In the genomic region with DNA sequence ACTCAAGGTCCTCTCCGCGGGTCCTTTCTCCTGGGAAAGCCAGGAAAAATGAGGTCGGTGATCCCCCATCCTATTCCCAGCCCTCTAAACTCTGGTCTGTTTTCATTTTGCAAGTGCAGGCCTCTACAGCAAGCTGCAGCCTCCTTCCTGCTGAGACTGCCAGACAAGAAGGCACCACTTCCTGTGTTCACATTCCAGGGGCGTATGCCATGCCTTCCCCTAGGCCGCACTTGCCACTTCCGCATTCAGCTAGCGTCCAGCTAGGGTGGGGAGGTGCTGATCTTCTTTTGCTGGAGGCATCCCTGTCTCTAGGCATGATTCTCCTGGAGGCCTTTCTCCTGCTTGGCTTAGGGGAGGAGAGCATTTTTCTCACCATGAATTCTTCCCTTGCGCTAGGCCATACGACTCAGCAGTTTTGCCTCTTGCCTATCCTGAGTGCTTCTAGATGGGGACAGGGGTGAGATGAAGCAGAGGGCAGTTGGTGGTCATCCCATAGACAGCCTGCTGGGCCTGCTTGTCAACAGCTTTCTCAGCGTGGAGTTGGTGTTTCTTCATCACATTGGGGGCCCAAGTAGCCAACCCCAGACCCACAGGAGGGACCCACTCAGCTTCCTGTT, we compare ENCODE assay signal across 11 cellular contexts.
DNase-seq lines count a peak whose midpoint lies in the region; ATAC-seq and TF ChIP-seq lines count a peak whose summit lies in the region.
"Had no signal": no experiment of that assay in that cellular context is flagged by ENCODE, and none has a peak within 500 bp of the region (broad histone marks: within the 10 kb centered on the region; RNA-seq: fewer than 3 reads in every experiment).

No MANE protein-coding gene starts in this region.

- peak overlapping the region; percentile 92 for H3K27ac Mint-ChIP-seq in activated naive CD8-positive, alpha-beta T cell treated with anti-CD3 and anti-CD28 coated beads, Interleukin-2, amount 10 ng/mL, durations not matched to agents 7 days and 5 days

- H3K4me1 Mint-ChIP-seq in activated naive CD8-positive, alpha-beta T cell treated with anti-CD3 and anti-CD28 coated beads, Interleukin-2, amount 10 ng/mL, durations not matched to agents 7 days and 5 days = peaks cover 28% of the 10 kb centered on the region

- H3K4me1 ChIP-seq in left lung = peaks cover 4 to 8% of the 10 kb centered on the region in 2 donors

- no peaks in the 10 kb centered on the region for H3K27me3 Mint-ChIP-seq in activated naive CD8-positive, alpha-beta T cell treated with anti-CD3 and anti-CD28 coated beads, Interleukin-2, amount 10 ng/mL, durations not matched to agents 7 days and 5 days

- H3K27ac ChIP-seq in HL-60 (replicated peaks) (peak overlapping the region; percentile 68), left lung (no peak overlapping the region)

- H3K36me3 ChIP-seq in left lung = no peaks in the 10 kb centered on the region

- intact Hi-C loops in left lung (cut with DNase I) = no loop called here

- POLR2A ChIA-PET in activated naive CD8-positive, alpha-beta T cell treated with anti-CD3 and anti-CD28 coated beads, Interleukin-2, amount 10 ng/mL, durations not matched to agents 7 days and 5 days (lab: Charles Lee) = interaction anchor here (0.6 kb wide), 1 partner anchor 116 kb away, joined by 4 read pairs; no protein-coding TSS in a partner anchor

- no peaks in the 10 kb centered on the region for H3K36me3 Mint-ChIP-seq in activated naive CD8-positive, alpha-beta T cell treated with anti-CD3 and anti-CD28 coated beads, Interleukin-2, amount 10 ng/mL, durations not matched to agents 7 days and 5 days

- no peak overlapping the region for H3K4me3 ChIP-seq in AG10803 (ENCODE audit: low read length)
- no peak overlapping the region for H3K4me3 ChIP-seq in HL-60 (replicated peaks; ENCODE audit: insufficient read depth, low read length)
- H3K4me3 ChIP-seq in left lung = no peak overlapping the region

- H3K4me3 Mint-ChIP-seq in activated naive CD8-positive, alpha-beta T cell treated with anti-CD3 and anti-CD28 coated beads, Interleukin-2, amount 10 ng/mL, durations not matched to agents 7 days and 5 days = peak overlapping the region; percentile 70

- no peaks in the 10 kb centered on the region for H3K9me3 Mint-ChIP-seq in activated naive CD8-positive, alpha-beta T cell treated with anti-CD3 and anti-CD28 coated beads, Interleukin-2, amount 10 ng/mL, durations not matched to agents 7 days and 5 days

- ATAC-seq in activated naive CD8-positive, alpha-beta T cell treated with anti-CD3 and anti-CD28 coated beads, Interleukin-2, amount 10 ng/mL, durations not matched to agents 7 days and 5 days (ENCODE audit: low read depth) = peak; percentile 75
- peak; percentile 47 for ATAC-seq in left lung
- no peak for ATAC-seq in GM19397 (IDR thresholded peaks at IDR 0.05; ENCODE audit: unreplicated experiment)
- no peak for ATAC-seq in HG02571 (IDR thresholded peaks at IDR 0.05; ENCODE audit: unreplicated experiment)
- ATAC-seq in GM19023 (IDR thresholded peaks at IDR 0.05; ENCODE audit: unreplicated experiment) = no peak

- H3K9me3 ChIP-seq in left lung = no peaks in the 10 kb centered on the region

- H3K27me3 ChIP-seq in HL-60 (ENCODE audit: insufficient read depth, poor library complexity, severe bottlenecking) (no peaks in the 10 kb centered on the region), left lung (no peaks in the 10 kb centered on the region)

- TF ChIP-seq CTCF in AG10803 (conservative IDR thresholded peaks at IDR 0.05; ENCODE audit: low read length) = no peak
- TF ChIP-seq CTCF in HL-60 (IDR thresholded peaks at IDR 0.05; ENCODE audit: insufficient read depth, low read length) = no peak
- TF ChIP-seq CTCF in left lung (IDR thresholded peaks at IDR 0.05) = no peak

- peak; percentile 61 for DNase-seq in AG10803 (ENCODE audit: low read depth)
- peak; percentile 66 to 87 for DNase-seq in HL-60 (ENCODE audit: low read depth in 1 of 2, low spot score in 1 of 2)
- peak; percentile 52 for DNase-seq in activated naive CD8-positive, alpha-beta T cell treated with anti-CD3 and anti-CD28 coated beads, Interleukin-2, amount 10 ng/mL, durations not matched to agents 7 days and 5 days
- peak in 1 of 2 donors; percentile 51 for DNase-seq in left lung
- no peak for DNase-seq in NCI-H1417 treated with DMSO at 0.1 percent for 48 hours (lab: John Stamatoyannopoulos, UW)
- DNase-seq: activated effector memory CD4-positive, alpha-beta T cell treated with anti-CD3 and anti-CD28 coated beads, Interleukin-2, amount 50 U/mL, for 16 hours; DMS79 treated with DMSO at 0.1 percent for 48 hours; occipital lobe had no signal

Comparison
In these comparisons a context has a peak if more than half of its experiments do, and no peak if none do; other contexts are left out.
1. ATAC-seq: peak in activated naive CD8-positive, alpha-beta T cell treated with anti-CD3 and anti-CD28 coated beads, Interleukin-2, amount 10 ng/mL, durations not matched to agents 7 days and 5 days (single experiment) and left lung (single experiment); none in GM19397 (single experiment), HG02571 (single experiment) and GM19023 (single experiment).